ENCODE assay signal across 2 cellular contexts in genomic region chr22:21000215-21000986, GRCh38.
TF ChIP-seq lines count a peak whose summit lies in the region.

No MANE protein-coding gene starts in this region.

TF ChIP-seq in GM12891, 5 proteins besides CTCF, POLR2A, EP300 and RAD21 (continued from another document):
- TF ChIP-seq SPI1 (IDR thresholded peaks at IDR 0.05; ENCODE audit: low read depth, low read length), result no peak
TF ChIP-seq in GM12891: peak in this region for 0.

TF ChIP-seq in endothelial cell of umbilical vein, 7 proteins besides CTCF, POLR2A, EP300 and RAD21 (continued from another document):
- TF ChIP-seq, protein P1, sequence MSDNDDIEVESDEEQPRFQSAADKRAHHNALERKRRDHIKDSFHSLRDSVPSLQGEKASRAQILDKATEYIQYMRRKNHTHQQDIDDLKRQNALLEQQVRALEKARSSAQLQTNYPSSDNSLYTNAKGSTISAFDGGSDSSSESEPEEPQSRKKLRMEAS (IDR thresholded peaks at IDR 0.05; ENCODE audit: insufficient read depth, insufficient read length), result no peak
- TF ChIP-seq MYC (IDR thresholded peaks at IDR 0.05; ENCODE audit: low read depth, low read length), result no peak
- no peak for TF ChIP-seq GATA2 (IDR thresholded peaks at IDR 0.05; ENCODE audit: insufficient read depth, insufficient read length, low read depth, low read length)
- no peak for TF ChIP-seq JUN (IDR thresholded peaks at IDR 0.05; ENCODE audit: borderline replicate concordance, insufficient read depth, insufficient read length, low read depth)
- no peak for TF ChIP-seq FOS (IDR thresholded peaks at IDR 0.05; ENCODE audit: borderline replicate concordance, insufficient read depth, low read length)
